2 cellular contexts compared by ENCODE assay signal in genomic region chr11:65629579-65629978, GRCh38.
A peak's percentile ranks its signal among the peaks of the same experiment; 100 is the strongest.
TF ChIP-seq lines count a peak whose summit lies in the region.

No MANE protein-coding gene starts in this region.

TF ChIP-seq in IMR-90, 13 proteins besides CTCF, POLR2A, EP300 and RAD21:
- TF ChIP-seq FOS (IDR thresholded peaks at IDR 0.05; ENCODE audit: low read depth, low read length) (no peak), MAZ (IDR thresholded peaks at IDR 0.05; ENCODE audit: borderline replicate concordance, low read depth, low read length) (no peak), RCOR1 (IDR thresholded peaks at IDR 0.05; ENCODE audit: insufficient replicate concordance, low read length) (no peak), NFE2L2 (IDR thresholded peaks at IDR 0.05; ENCODE audit: low read depth, low read length) (no peak), USF2 (IDR thresholded peaks at IDR 0.05; ENCODE audit: low read depth, low read length) (no peak), BHLHE40 (IDR thresholded peaks at IDR 0.05; ENCODE audit: low read depth, low read length) (no peak), ELK1 (IDR thresholded peaks at IDR 0.05; ENCODE audit: borderline replicate concordance, low read depth, low read length) (no peak), CHD1 (IDR thresholded peaks at IDR 0.05; ENCODE audit: low read depth, low read length) (no peak), MXI1 (IDR thresholded peaks at IDR 0.05; ENCODE audit: borderline replicate concordance, low read depth, low read length) (no peak), MAFK (IDR thresholded peaks at IDR 0.05; ENCODE audit: low read depth, low read length) (no peak), CEBPB (IDR thresholded peaks at IDR 0.05; ENCODE audit: low read depth, low read length) (no peak)

TF ChIP-seq in K562, 482 proteins besides CTCF, POLR2A, EP300 and RAD21:
- TF ChIP-seq POLR2G (IDR thresholded peaks at IDR 0.05; ENCODE audit: low read depth, low read length) (peak; percentile 48; the same call in 1 of the 2 replicates), ESRRA (IDR thresholded peaks at IDR 0.05; ENCODE audit: borderline replicate concordance, low read depth) (no peak)
